Comparison of ENCODE assay signal across 22 cellular contexts in genomic region chr5:94442971-94443370, GRCh38.
A peak's percentile ranks its signal among the peaks of the same experiment; 100 is the strongest.
DNase-seq lines count a peak whose midpoint lies in the region; ATAC-seq and TF ChIP-seq lines count a peak whose summit lies in the region.
"Had no signal": no experiment of that assay in that cellular context is flagged by ENCODE, and none has a peak within 500 bp of the region (broad histone marks: within the 10 kb centered on the region; RNA-seq: fewer than 3 reads in every experiment).

No MANE protein-coding gene starts in this region.

- H3K27ac ChIP-seq in WERI-Rb-1 = no peak overlapping the region
- H3K27ac ChIP-seq: A549; BLaER1 treated with 17β-estradiol and CSF1 and Interleukin-3, amounts not matched to agents 10 nM and 100 nM; HL-60 had no signal

- no peak overlapping the region for H3K4me3 ChIP-seq in choroid plexus epithelial cell (ENCODE audit: low read depth, low read length)
- no peak overlapping the region for H3K4me3 ChIP-seq in WERI-Rb-1 (ENCODE audit: low read depth, low read length)
- H3K4me3 ChIP-seq: A549; BLaER1 treated with 17β-estradiol and CSF1 and Interleukin-3, amounts not matched to agents 10 nM and 100 nM; MG63 had no signal

- peaks cover 3% of the 10 kb centered on the region for H3K9me3 ChIP-seq in WERI-Rb-1 (ENCODE audit: severe bottlenecking)
- H3K9me3 ChIP-seq: A549; BLaER1 treated with 17β-estradiol and CSF1 and Interleukin-3, amounts not matched to agents 10 nM and 100 nM; MG63; SK-N-SH had no signal

- H3K27me3 ChIP-seq in WERI-Rb-1 (ENCODE audit: insufficient read depth, low read depth, severe bottlenecking) = no peaks in the 10 kb centered on the region
- H3K27me3 ChIP-seq: BLaER1 treated with 17β-estradiol and CSF1 and Interleukin-3, amounts not matched to agents 10 nM and 100 nM; MG63 had no signal

- peak; percentile 25 for DNase-seq in Ammon's horn (ENCODE audit: low spot score)
- peak; percentile 15 for DNase-seq in NCI-H1694 (lab: John Stamatoyannopoulos, UW)
- DNase-seq in choroid plexus epithelial cell (ENCODE audit: low read depth) = peak; percentile 49
- peak; percentile 31 for DNase-seq in middle frontal gyrus (ENCODE audit: extremely low spot score, low spot score)
- DNase-seq in NOMO-1 treated with dmso at 0.1 percent for 144 hours (lab: John Stamatoyannopoulos, UW; ENCODE audit: unreplicated experiment) = no peak
- no peak for DNase-seq in WERI-Rb-1
- DNase-seq: CD8-positive, alpha-beta T cell; DMS79; HFFc6; MG63; NCI-H1048; NCI-H1436 treated with DMSO at 0.1 percent for 48 hours; NCI-H2107; NCI-H510A; NCI-H748 treated with DMSO at 0.1 percent for 48 hours; NK-92 treated with Interleukin-12 subunit alpha and Interleukin-12 subunit beta, amount 100 ng/mL, for 24 hours; SHP77 treated with DMSO at 0.1 percent for 48 hours; SK-N-SH had no signal

- no peak for TF ChIP-seq CTCF in choroid plexus epithelial cell (conservative IDR thresholded peaks at IDR 0.05; ENCODE audit: low read depth, low read length)
- TF ChIP-seq CTCF in WERI-Rb-1 (IDR thresholded peaks at IDR 0.05; ENCODE audit: low read depth, low read length) = no peak

- no peak for ATAC-seq in GM18861 (IDR thresholded peaks at IDR 0.05; ENCODE audit: unreplicated experiment)
- ATAC-seq: A549; CD8-positive, alpha-beta T cell had no signal

- no peaks in the 10 kb centered on the region for H3K36me3 ChIP-seq in WERI-Rb-1
- H3K36me3 ChIP-seq: BLaER1 treated with 17β-estradiol and CSF1 and Interleukin-3, amounts not matched to agents 10 nM and 100 nM; MG63 had no signal

Comparison
In these comparisons a context has a peak if more than half of its experiments do, and no peak if none do; other contexts are left out.
1. DNase-seq: peak in Ammon's horn (single experiment), NCI-H1694 (single experiment), choroid plexus epithelial cell (single experiment) and middle frontal gyrus (single experiment); none in NOMO-1 treated with dmso at 0.1 percent for 144 hours (single experiment) and WERI-Rb-1 (single experiment).